29 cellular contexts compared by ENCODE assay signal in the genomic region with DNA sequence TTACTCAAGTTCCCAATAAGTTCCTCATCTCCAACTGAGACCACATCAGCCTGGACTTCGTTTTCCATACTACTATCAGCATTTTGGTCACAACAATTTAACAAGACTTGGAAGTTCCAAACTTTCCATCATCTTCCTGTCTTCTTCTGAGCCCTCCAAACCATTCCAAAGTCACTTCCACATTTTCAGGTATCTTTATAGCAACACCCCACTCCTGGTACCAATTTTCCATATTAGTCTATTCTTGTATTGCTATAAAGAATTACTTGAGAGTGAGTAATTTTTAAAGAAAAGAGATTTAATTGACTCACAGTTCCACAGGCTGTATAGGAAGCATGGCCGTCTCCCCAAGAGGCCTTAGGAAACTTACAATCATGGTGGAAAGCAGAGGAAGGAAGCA.
"Had no signal": no experiment of that assay in that cellular context is flagged by ENCODE, and none has a peak within 500 bp of the region (broad histone marks: within the 10 kb centered on the region; RNA-seq: fewer than 3 reads in every experiment).

No MANE protein-coding gene starts in this region.

- H3K27ac ChIP-seq: coronary artery, dorsolateral prefrontal cortex, epithelial cell of prostate, esophagus squamous epithelium, gastrocnemius medialis, heart right ventricle, left ventricle myocardium inferior, lower lobe of right lung had no signal

- H3K4me1 ChIP-seq: esophagus squamous epithelium, gastrocnemius medialis, heart right ventricle, left ventricle myocardium inferior, lower lobe of right lung had no signal

- FAIRE-seq: colon, kidney had no signal

- DNase-seq: dermis blood vessel endothelial cell; dorsolateral prefrontal cortex; effector CD4-positive, alpha-beta T cell; effector memory CD4-positive, alpha-beta T cell; erythroblast; esophagus squamous epithelium; foreskin fibroblast; foreskin melanocyte; gastrocnemius medialis; glutamatergic neuron; head of caudate nucleus; heart right ventricle; hippocampal formation; immature natural killer cell; islet precursor cell; kidney; kidney glomerular epithelial cell; left colon; left ventricle myocardium inferior; lower lobe of right lung; mesenchymal stem cell; mucosa of descending colon; naive B cell had no signal

- H3K27ac Mint-ChIP-seq: immature natural killer cell, mesothelial cell of epicardium, naive B cell had no signal

- H3K4me1 Mint-ChIP-seq: immature natural killer cell, naive B cell had no signal

- H3K4me3 ChIP-seq: coronary artery, dorsolateral prefrontal cortex, esophagus squamous epithelium, gastrocnemius medialis, heart right ventricle, left ventricle myocardium inferior, lower lobe of right lung, mucosa of descending colon had no signal

- H3K4me3 Mint-ChIP-seq: immature natural killer cell, mesothelial cell of epicardium, naive B cell had no signal

- ATAC-seq: esophagus mucosa, gastrocnemius medialis, heart right ventricle, left colon, left lobe of liver, lower lobe of right lung, mucosa of descending colon had no signal

- H3K27me3 ChIP-seq: dorsolateral prefrontal cortex, esophagus squamous epithelium, gastrocnemius medialis, heart right ventricle had no signal

- H3K36me3 ChIP-seq: esophagus squamous epithelium, gastrocnemius medialis, heart right ventricle, lower lobe of right lung had no signal
